20 cellular contexts compared by ENCODE assay signal in the genomic region with DNA sequence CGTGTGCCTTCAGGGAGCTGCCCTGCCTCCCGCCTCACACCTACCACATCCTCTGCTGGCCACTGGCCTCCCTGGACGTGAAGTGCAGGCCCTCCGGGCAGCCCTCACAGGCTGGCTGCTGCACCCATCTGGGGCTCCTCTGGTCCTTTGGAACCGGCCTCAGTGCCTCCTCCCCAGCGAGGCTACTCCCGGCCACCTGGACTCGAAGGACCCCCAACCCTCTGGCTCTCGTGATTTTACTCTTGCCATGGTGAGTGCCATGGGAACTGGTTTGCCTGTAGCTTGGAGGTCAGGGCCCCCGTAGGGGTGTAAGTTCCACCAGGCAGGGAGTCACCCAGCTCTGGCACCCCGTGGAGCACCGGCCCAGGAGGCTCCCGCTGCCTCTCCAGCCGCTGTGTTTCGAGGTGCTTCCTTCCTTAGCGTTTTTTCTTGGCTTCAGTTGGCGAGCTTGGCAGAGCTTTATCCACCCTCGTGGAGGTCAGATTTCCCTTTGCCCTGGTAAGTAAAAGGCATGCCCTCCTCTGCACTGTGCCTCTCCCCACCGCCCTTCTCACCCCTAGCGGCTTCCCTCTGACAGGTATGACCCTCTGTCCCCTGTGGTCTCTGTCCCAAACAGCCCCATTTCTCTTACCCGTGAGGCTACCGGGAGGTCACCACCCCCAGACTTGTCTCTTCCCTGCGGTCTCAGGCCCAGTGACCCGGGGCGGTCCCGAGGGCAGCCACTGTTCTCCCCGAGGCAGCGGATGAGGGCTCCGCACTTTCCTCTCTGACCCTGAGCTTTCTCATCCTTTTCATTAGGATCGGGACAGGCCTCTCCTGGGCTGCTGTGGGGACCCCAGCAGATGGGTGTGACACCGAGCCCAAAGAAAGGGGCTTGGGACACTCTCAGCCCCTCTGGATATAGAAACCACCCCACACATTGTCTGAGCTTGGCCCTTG.
DNase-seq lines count a peak whose midpoint lies in the region; ATAC-seq and TF ChIP-seq lines count a peak whose summit lies in the region.
"Had no signal": no experiment of that assay in that cellular context is flagged by ENCODE, and none has a peak within 500 bp of the region (broad histone marks: within the 10 kb centered on the region; RNA-seq: fewer than 3 reads in every experiment).

No MANE protein-coding gene starts in this region.

- no peaks in the 10 kb centered on the region for H3K36me3 Mint-ChIP-seq in GM23338 (ENCODE audit: low read depth)

- TF ChIP-seq CTCF in GM23338 (conservative IDR thresholded peaks at IDR 0.05; ENCODE audit: low read depth in 2 of 2): no peak
- no peak for TF ChIP-seq CTCF in lower lobe of right lung (IDR thresholded peaks at IDR 0.05)

- H3K4me1 ChIP-seq in BLaER1 (peaks cover 14% of the 10 kb centered on the region), GM23338 (ENCODE audit: insufficient read depth) (no peaks in the 10 kb centered on the region), lower lobe of right lung (no peaks in the 10 kb centered on the region)
- H3K4me1 ChIP-seq: Caco-2, SJSA1 had no signal

- H3F3A ChIP-seq in GM23338 (replicated peaks; ENCODE audit: low read depth): no peaks in the 10 kb centered on the region

- no peak overlapping the region for H2AFZ ChIP-seq in GM23338

- no peaks in the 10 kb centered on the region for H3K9me2 ChIP-seq in GM23338 (ENCODE audit: insufficient read depth)

- no peaks in the 10 kb centered on the region for H3K36me3 ChIP-seq in BLaER1
- H3K36me3 ChIP-seq in GM23338 (ENCODE audit: insufficient read depth): no peaks in the 10 kb centered on the region
- no peaks in the 10 kb centered on the region for H3K36me3 ChIP-seq in lower lobe of right lung
- H3K36me3 ChIP-seq: MG63, SJSA1 had no signal

- H3K27me3 Mint-ChIP-seq in GM23338 (ENCODE audit: insufficient read depth, low read depth, poor library complexity): peaks cover 5% of the 10 kb centered on the region

- DNase-seq in GM23338 (ENCODE audit: low spot score) (no peak), lower lobe of right lung (peak; percentile 34), posterior vena cava (ENCODE audit: low spot score) (peak; percentile 68), cerebellar nuclear complex (lab: John Stamatoyannopoulos, UW) (no peak), MV-4-11 (lab: John Stamatoyannopoulos, UW) (no peak)
- DNase-seq in stimulated activated CD4-positive, alpha-beta T cell treated with anti-CD3 and anti-CD28 coated beads, Interleukin-2, amount 100 ng/mL, for 24 hours: no peak
- DNase-seq: Caco-2; CD8-positive, alpha-beta T cell; GOT3; HCEC 1CT; KG1; MG63; NCI-H2029; NCI-H446; NCI-H524 treated with DMSO at 0.1 percent for 48 hours; NK-92 treated with Interleukin-12 subunit alpha and Interleukin-12 subunit beta, amount 100 ng/mL, for 24 hours; PC-3 had no signal

- intact Hi-C loops in lower lobe of right lung (cut with DNase I) (no loop called here), posterior vena cava (cut with DNase I) (no loop called here)

- ATAC-seq in GM23338: no peak
- ATAC-seq in lower lobe of right lung: no peak
- ATAC-seq: CD8-positive, alpha-beta T cell; PC-3 had no signal

- no peak overlapping the region for H3K4me3 ChIP-seq in BLaER1
- H3K4me3 ChIP-seq in GM23338: no peak overlapping the region
- H3K4me3 ChIP-seq in lower lobe of right lung: no peak overlapping the region
- H3K4me3 ChIP-seq: MG63, SJSA1 had no signal

- H3K27ac Mint-ChIP-seq in GM23338: peak overlapping the region; percentile 70; the same call in 1 of the 2 replicates
- H3K27ac Mint-ChIP-seq: CD8-positive, alpha-beta T cell had no signal

- peaks cover 28% of the 10 kb centered on the region for H3K9me3 ChIP-seq in BLaER1
- no peaks in the 10 kb centered on the region for H3K9me3 ChIP-seq in lower lobe of right lung
- H3K9me3 ChIP-seq: MG63, SJSA1 had no signal

- no peaks in the 10 kb centered on the region for H3K79me2 ChIP-seq in GM23338 (replicated peaks; ENCODE audit: insufficient read depth)

- no peaks in the 10 kb centered on the region for H4K20me1 ChIP-seq in BLaER1
- no peaks in the 10 kb centered on the region for H4K20me1 ChIP-seq in GM23338 (replicated peaks; ENCODE audit: insufficient read depth)

- no peak overlapping the region for H3K4me3 Mint-ChIP-seq in GM23338
- H3K4me3 Mint-ChIP-seq: CD8-positive, alpha-beta T cell had no signal

- H3K4me2 ChIP-seq in BLaER1 (no peak overlapping the region), GM23338 (no peak overlapping the region)

- peaks cover 6% of the 10 kb centered on the region for H3K9me3 Mint-ChIP-seq in GM23338

- H3K27ac ChIP-seq in BLaER1 (0 out of 2 replicates have a peak overlapping the region, but pooled peaks have one; percentile 11), GM23338 (ENCODE audit: low read depth) (no peak overlapping the region), lower lobe of right lung (no peak overlapping the region)
- H3K27ac ChIP-seq: C4-2B, SJSA1 had no signal

- no peak overlapping the region for H3K9ac ChIP-seq in BLaER1

- H3K27me3 ChIP-seq in BLaER1 (no peaks in the 10 kb centered on the region), GM23338 (ENCODE audit: insufficient read depth) (no peaks in the 10 kb centered on the region), lower lobe of right lung (ENCODE audit: low read depth) (peaks cover 6% of the 10 kb centered on the region)
- H3K27me3 ChIP-seq: MG63 had no signal

- H3K4me1 Mint-ChIP-seq in GM23338: no peaks in the 10 kb centered on the region

TF ChIP-seq in GM23338, 12 proteins besides CTCF, POLR2A, EP300 and RAD21 (continues in another document):
- TF ChIP-seq ETS1 (IDR thresholded peaks at IDR 0.05) (no peak), ZNF462 (CRISPR knock-in tag; IDR thresholded peaks at IDR 0.05) (no peak), EZH2phosphoT487 (IDR thresholded peaks at IDR 0.05; ENCODE audit: unreplicated experiment) (no peak), ZNF331 (CRISPR knock-in tag; IDR thresholded peaks at IDR 0.05; ENCODE audit: low read depth) (no peak), JUNB (IDR thresholded peaks at IDR 0.05; ENCODE audit: unreplicated experiment) (no peak)

Comparison
In these comparisons a context has a peak if more than half of its experiments do, and no peak if none do; other contexts are left out.
1. DNase-seq: peak in lower lobe of right lung (single experiment) and posterior vena cava (single experiment); none in GM23338 (single experiment), stimulated activated CD4-positive, alpha-beta T cell treated with anti-CD3 and anti-CD28 coated beads, Interleukin-2, amount 100 ng/mL, for 24 hours (0 of 2), cerebellar nuclear complex (0 of 2) and MV-4-11 (single experiment).